In genomic region chr10:131621784-131622624, GRCh38 we compare ENCODE assay signal across 31 cellular contexts.
DNase-seq lines count a peak whose midpoint lies in the region; ATAC-seq and TF ChIP-seq lines count a peak whose summit lies in the region.
"Had no signal": no experiment of that assay in that cellular context is flagged by ENCODE, and none has a peak within 500 bp of the region (broad histone marks: within the 10 kb centered on the region; RNA-seq: fewer than 3 reads in every experiment).

No MANE protein-coding gene starts in this region.

- no peaks in the 10 kb centered on the region for H3K36me3 ChIP-seq in breast epithelium
- no peaks in the 10 kb centered on the region for H3K36me3 ChIP-seq in RWPE2 (ENCODE audit: low read depth)
- H3K36me3 ChIP-seq: ascending aorta, cardiac muscle cell had no signal

- no peak overlapping the region for H3K4me3 Mint-ChIP-seq in MCF 10A (ENCODE audit: unreplicated experiment)
- no peak overlapping the region for H3K4me3 Mint-ChIP-seq in activated naive CD4-positive, alpha-beta T cell treated with anti-CD3 and anti-CD28 coated beads, Interleukin-2, amount 10 ng/mL, durations not matched to agents 7 days and 5 days
- H3K4me3 Mint-ChIP-seq: activated T-cell treated with anti-CD3 and anti-CD28 coated beads, Interleukin-2, amount 50 U/mL, for 4 hours; GM23338; naive B cell; stimulated activated effector memory CD8-positive, alpha-beta T cell treated with anti-CD3 and anti-CD28 coated beads, Interleukin-12 subunit alpha, Interleukin-12 subunit beta, amount 100 ng/mL, for 72 hours; T-helper 2 cell treated with Interferon-gamma antibody and Interleukin-4, amounts not matched to agents 5 μg/mL and 100 μg/mL, for 36 hours had no signal

- no peak for TF ChIP-seq CTCF in MCF 10A (IDR thresholded peaks at IDR 0.05; ENCODE audit: unreplicated experiment)
- no peak for TF ChIP-seq CTCF in breast epithelium (IDR thresholded peaks at IDR 0.05)
- no peak for TF ChIP-seq CTCF in RWPE2 (IDR thresholded peaks at IDR 0.05; ENCODE audit: poor library complexity, severe bottlenecking)

- no peaks in the 10 kb centered on the region for H3K4me1 Mint-ChIP-seq in MCF 10A (ENCODE audit: insufficient read depth, unreplicated experiment)
- no peaks in the 10 kb centered on the region for H3K4me1 Mint-ChIP-seq in activated naive CD4-positive, alpha-beta T cell treated with anti-CD3 and anti-CD28 coated beads, Interleukin-2, amount 10 ng/mL, durations not matched to agents 7 days and 5 days
- H3K4me1 Mint-ChIP-seq: GM23338; naive B cell; stimulated activated effector memory CD8-positive, alpha-beta T cell treated with anti-CD3 and anti-CD28 coated beads, Interleukin-12 subunit alpha, Interleukin-12 subunit beta, amount 100 ng/mL, for 72 hours had no signal

- peaks cover 2 to 7% of the 10 kb centered on the region in 2 donors for H3K9me3 ChIP-seq in breast epithelium
- H3K9me3 ChIP-seq in RWPE2 (ENCODE audit: severe bottlenecking) = peaks cover 3% of the 10 kb centered on the region
- H3K9me3 ChIP-seq: ascending aorta had no signal

- no TSS peak for BruUV-seq in MCF 10A (replicated peaks; lab: Mats Ljungman, UMichigan)

- H3K27me3 ChIP-seq in breast epithelium (peaks cover 0 to 34% of the 10 kb centered on the region in 2 donors), RWPE2 (ENCODE audit: insufficient read depth, poor library complexity, severe bottlenecking) (no peaks in the 10 kb centered on the region)
- H3K27me3 ChIP-seq: ascending aorta, cardiac muscle cell had no signal

- H3K4me1 ChIP-seq in breast epithelium = no peaks in the 10 kb centered on the region
- H3K4me1 ChIP-seq in RWPE2 (ENCODE audit: insufficient read depth, poor library complexity, severe bottlenecking) = no peaks in the 10 kb centered on the region
- H3K4me1 ChIP-seq: ascending aorta had no signal

- no peak overlapping the region for H3K4me3 ChIP-seq in breast epithelium
- H3K4me3 ChIP-seq in RWPE2 (ENCODE audit: severe bottlenecking) = no peak overlapping the region
- H3K4me3 ChIP-seq: ascending aorta, cardiac muscle cell, GM23338 had no signal

- H3K9me3 Mint-ChIP-seq in MCF 10A (ENCODE audit: unreplicated experiment) = no peaks in the 10 kb centered on the region
- no peaks in the 10 kb centered on the region for H3K9me3 Mint-ChIP-seq in activated naive CD4-positive, alpha-beta T cell treated with anti-CD3 and anti-CD28 coated beads, Interleukin-2, amount 10 ng/mL, durations not matched to agents 7 days and 5 days
- H3K9me3 Mint-ChIP-seq: activated T-cell treated with anti-CD3 and anti-CD28 coated beads, Interleukin-2, amount 50 U/mL, for 4 hours; stimulated activated effector memory CD8-positive, alpha-beta T cell treated with anti-CD3 and anti-CD28 coated beads, Interleukin-12 subunit alpha, Interleukin-12 subunit beta, amount 100 ng/mL, for 72 hours; T-helper 2 cell treated with Interferon-gamma antibody and Interleukin-4, amounts not matched to agents 5 μg/mL and 100 μg/mL, for 36 hours had no signal

- no peaks in the 10 kb centered on the region for H3K36me3 Mint-ChIP-seq in MCF 10A (ENCODE audit: insufficient read depth, unreplicated experiment)
- H3K36me3 Mint-ChIP-seq in activated naive CD4-positive, alpha-beta T cell treated with anti-CD3 and anti-CD28 coated beads, Interleukin-2, amount 10 ng/mL, durations not matched to agents 7 days and 5 days = no peaks in the 10 kb centered on the region
- H3K36me3 Mint-ChIP-seq: naive B cell; stimulated activated effector memory CD8-positive, alpha-beta T cell treated with anti-CD3 and anti-CD28 coated beads, Interleukin-12 subunit alpha, Interleukin-12 subunit beta, amount 100 ng/mL, for 72 hours had no signal

- no peak overlapping the region for H3K27ac Mint-ChIP-seq in MCF 10A (ENCODE audit: low read depth, unreplicated experiment)
- no peak overlapping the region for H3K27ac Mint-ChIP-seq in activated naive CD4-positive, alpha-beta T cell treated with anti-CD3 and anti-CD28 coated beads, Interleukin-2, amount 10 ng/mL, durations not matched to agents 7 days and 5 days
- H3K27ac Mint-ChIP-seq: GM23338; naive B cell; stimulated activated effector memory CD8-positive, alpha-beta T cell treated with anti-CD3 and anti-CD28 coated beads, Interleukin-12 subunit alpha, Interleukin-12 subunit beta, amount 100 ng/mL, for 72 hours; T-helper 2 cell treated with Interferon-gamma antibody and Interleukin-4, amounts not matched to agents 5 μg/mL and 100 μg/mL, for 36 hours had no signal

- DNase-seq in MCF 10A (ENCODE audit: unreplicated experiment) = peak; percentile 78
- no peak for DNase-seq in breast epithelium (ENCODE audit: low spot score in 2 of 2)
- no peak for DNase-seq in RWPE2 (ENCODE audit: low spot score)
- DNase-seq in mesenteric fat pad (ENCODE audit: low spot score) = peak; percentile 67
- DNase-seq in activated naive CD4-positive, alpha-beta T cell treated with anti-CD3 and anti-CD28 coated beads, Interleukin-2, amount 10 ng/mL, durations not matched to agents 7 days and 5 days = no peak
- DNase-seq in HCEC 1CT = no peak
- DNase-seq: activated gamma-delta T cell treated with Interleukin-2 at 50 U/mL for 16 hours; activated T-cell treated with anti-CD3 and anti-CD28 coated beads, Interleukin-2, amount 50 U/mL, for 4 hours; cortex of kidney; DMS79 treated with DMSO at 0.1 percent for 48 hours; effector memory CD4-positive, alpha-beta T cell; KBM-7; left ventricle myocardium superior; midbrain; MM.1S; naive B cell; NCI-H1417; NCI-H2029; NCI-H526; NK-92 treated with Interleukin-12 subunit alpha and Interleukin-12 subunit beta, amount 100 ng/mL, for 24 hours; Right ventricle myocardium superior; stimulated activated CD4-positive, alpha-beta T cell treated with anti-CD3 and anti-CD28 coated beads, Interleukin-15, amount 100 ng/mL, for 24 hours; substantia nigra; trophoblast cell had no signal

- CTCF ChIA-PET in MCF 10A (lab: Yijun Ruan, JAX) = interaction anchor here (0.5 to 1.2 kb wide), 3 partner anchors 11 to 785 kb away, joined by 3 read pairs; no protein-coding TSS in a partner anchor
- CTCF ChIA-PET in activated naive CD4-positive, alpha-beta T cell treated with anti-CD3 and anti-CD28 coated beads, Interleukin-2, amount 10 ng/mL, durations not matched to agents 7 days and 5 days (lab: Charles Lee) = no interaction called here

- POLR2A ChIA-PET in MCF 10A (lab: Yijun Ruan, JAX) = interaction anchor here (0.6 to 0.9 kb wide), 2 partner anchors 15 to 105 kb away, joined by 3 to 4 read pairs; no protein-coding TSS in a partner anchor

- TF ChIP-seq POLR2A in breast epithelium (IDR thresholded peaks at IDR 0.05) = no peak

- H3K27me3 Mint-ChIP-seq in MCF 10A (ENCODE audit: insufficient read depth, unreplicated experiment) = no peaks in the 10 kb centered on the region
- no peaks in the 10 kb centered on the region for H3K27me3 Mint-ChIP-seq in activated naive CD4-positive, alpha-beta T cell treated with anti-CD3 and anti-CD28 coated beads, Interleukin-2, amount 10 ng/mL, durations not matched to agents 7 days and 5 days
- H3K27me3 Mint-ChIP-seq: naive B cell had no signal

- ATAC-seq in RWPE2 (ENCODE audit: low read depth) (peak; percentile 91), GM19023 (IDR thresholded peaks at IDR 0.05; ENCODE audit: unreplicated experiment) (no peak), HG02623 (IDR thresholded peaks at IDR 0.05; ENCODE audit: unreplicated experiment) (no peak)
- ATAC-seq: activated T-cell treated with anti-CD3 and anti-CD28 coated beads, Interleukin-2, amount 50 U/mL, for 4 hours; GM23338; left ventricle myocardium superior; stimulated activated effector memory CD8-positive, alpha-beta T cell treated with anti-CD3 and anti-CD28 coated beads, Interleukin-12 subunit alpha, Interleukin-12 subunit beta, amount 100 ng/mL, for 72 hours had no signal

- no peak overlapping the region for H3K27ac ChIP-seq in breast epithelium
- peak overlapping the region; percentile 44 for H3K27ac ChIP-seq in RWPE2 (ENCODE audit: poor library complexity, severe bottlenecking)
- H3K27ac ChIP-seq: ascending aorta, cardiac muscle cell had no signal

- intact Hi-C loops in MCF 10A (cut with micrococcal nuclease) (no loop called here), breast epithelium (cut with DNase I; ENCODE audit: low total_unique reads) (no loop called here)

Comparison
In these comparisons a context has a peak if more than half of its experiments do, and no peak if none do; other contexts are left out.
1. DNase-seq: peak in MCF 10A (single experiment) and mesenteric fat pad (single experiment); none in breast epithelium (0 of 2), RWPE2 (single experiment), activated naive CD4-positive, alpha-beta T cell treated with anti-CD3 and anti-CD28 coated beads, Interleukin-2, amount 10 ng/mL, durations not matched to agents 7 days and 5 days (single experiment) and HCEC 1CT (single experiment).